ENCODE assay signal across 28 cellular contexts in genomic region chr19:45061965-45062364, GRCh38. TPM values are rescaled to one million over a fixed set of nuclear protein-coding genes. Genes with fewer than 3 reads are reported as not detected.
"Had no signal": no experiment of that assay in that cellular context is flagged by ENCODE, and none has a peak within 500 bp of the region (broad histone marks: within the 10 kb centered on the region; RNA-seq: fewer than 3 reads in every experiment).

No MANE protein-coding gene starts in this region.

- H3K9me3 Mint-ChIP-seq: natural killer cell; nephron; neural progenitor cell; stimulated activated memory B cell treated with anti-CD40 and anti-IgM and Interleukin-4, amounts not matched to agents 10 μg/mL and 1 μg/mL and 100 μg/mL, for 72 hours; stimulated activated naive CD8-positive, alpha-beta T cell treated with anti-CD3 and anti-CD28 coated beads, Interleukin-15, Interleukin-2, amounts not matched to agents 100 ng/mL and 50 ng/mL, for 24 hours had no signal

- ATAC-seq: naive thymus-derived CD4-positive, alpha-beta T cell; natural killer cell; pancreas; right cardiac atrium; sciatic nerve; stimulated activated memory B cell treated with anti-CD40 and anti-IgM and Interleukin-4, amounts not matched to agents 10 μg/mL and 1 μg/mL and 100 μg/mL, for 72 hours had no signal

- H3K4me2 ChIP-seq: neural progenitor cell, smooth muscle cell had no signal

- H3K36me3 Mint-ChIP-seq: natural killer cell had no signal

- H3K4me3 Mint-ChIP-seq: naive thymus-derived CD4-positive, alpha-beta T cell; natural killer cell; nephron; neural progenitor cell; stimulated activated memory B cell treated with anti-CD40 and anti-IgM and Interleukin-4, amounts not matched to agents 10 μg/mL and 1 μg/mL and 100 μg/mL, for 72 hours; stimulated activated naive CD8-positive, alpha-beta T cell treated with anti-CD3 and anti-CD28 coated beads, Interleukin-15, Interleukin-2, amounts not matched to agents 100 ng/mL and 50 ng/mL, for 24 hours had no signal

- H3K27me3 Mint-ChIP-seq: naive thymus-derived CD4-positive, alpha-beta T cell; stimulated activated memory B cell treated with anti-CD40 and anti-IgM and Interleukin-4, amounts not matched to agents 10 μg/mL and 1 μg/mL and 100 μg/mL, for 72 hours; stimulated activated naive CD8-positive, alpha-beta T cell treated with anti-CD3 and anti-CD28 coated beads, Interleukin-15, Interleukin-2, amounts not matched to agents 100 ng/mL and 50 ng/mL, for 24 hours had no signal

- H3K27me3 ChIP-seq: neural progenitor cell, pancreas, spleen, stomach, thyroid gland, tibial nerve, upper lobe of left lung, vagina had no signal

- H3K9ac ChIP-seq: neural progenitor cell had no signal

- H3K27ac ChIP-seq: neural progenitor cell, pancreas, prostate gland, skin epidermis, spleen, stomach, thoracic aorta, thyroid gland, tibial nerve, upper lobe of left lung, vagina had no signal

- H3K27ac Mint-ChIP-seq: naive thymus-derived CD4-positive, alpha-beta T cell; natural killer cell; nephron; neural progenitor cell; stimulated activated memory B cell treated with anti-CD40 and anti-IgM and Interleukin-4, amounts not matched to agents 10 μg/mL and 1 μg/mL and 100 μg/mL, for 72 hours; stimulated activated naive CD8-positive, alpha-beta T cell treated with anti-CD3 and anti-CD28 coated beads, Interleukin-15, Interleukin-2, amounts not matched to agents 100 ng/mL and 50 ng/mL, for 24 hours had no signal

- H3K9me3 ChIP-seq: pancreas, prostate gland, spleen, stomach, thoracic aorta, thyroid gland, tibial nerve, upper lobe of left lung, vagina had no signal

- DNase-seq: naive thymus-derived CD4-positive, alpha-beta T cell; natural killer cell; occipital lobe; pancreas; retina; right cardiac atrium; spleen; stimulated activated CD4-positive, alpha-beta T cell treated with anti-CD3 and anti-CD28 coated beads, Interleukin-12 subunit alpha, Interleukin-12 subunit beta, amount 100 ng/mL, for 4 hours; stimulated activated CD4-positive, alpha-beta T cell treated with anti-CD3 and anti-CD28 coated beads, Interleukin-1b, Interleukin-23, amount 100 ng/mL, for 48 hours; stimulated activated CD4-positive, alpha-beta T cell treated with anti-CD3 and anti-CD28 coated beads, Interleukin-4, amount 100 ng/mL, for 1 hour; stimulated activated CD4-positive, alpha-beta T cell treated with anti-CD3 and anti-CD28 coated beads, Interleukin-4, amount 100 ng/mL, for 4 hours; stimulated activated CD8-positive, alpha-beta memory T cell treated with anti-CD3 and anti-CD28 coated beads, Interleukin-4, amount 100 ng/mL, for 48 hours; stimulated activated naive CD4-positive, alpha-beta T cell treated with Interleukin-2 at 50 U/mL for 16 hours; stomach; thyroid gland; trophoblast cell; upper lobe of left lung had no signal

- H2AFZ ChIP-seq: neural progenitor cell had no signal

- H3K4me3 ChIP-seq: neural progenitor cell, pancreas, prostate gland, skin epidermis, smooth muscle cell, spleen, stomach, thoracic aorta, thyroid gland, tibial nerve, upper lobe of left lung, vagina had no signal

- H3K4me1 Mint-ChIP-seq: nephron, neural progenitor cell had no signal

- H3K4me1 ChIP-seq: neural progenitor cell, pancreas, prostate gland, upper lobe of left lung, vagina had no signal

RNA-seq across cellular contexts. Expression of gene ZNF296, which starts 14.3 kb away (rescaled TPM):
- total RNA-seq: occipital lobe had no signal
